ENCODE assay signal across 21 cellular contexts in the genomic region with DNA sequence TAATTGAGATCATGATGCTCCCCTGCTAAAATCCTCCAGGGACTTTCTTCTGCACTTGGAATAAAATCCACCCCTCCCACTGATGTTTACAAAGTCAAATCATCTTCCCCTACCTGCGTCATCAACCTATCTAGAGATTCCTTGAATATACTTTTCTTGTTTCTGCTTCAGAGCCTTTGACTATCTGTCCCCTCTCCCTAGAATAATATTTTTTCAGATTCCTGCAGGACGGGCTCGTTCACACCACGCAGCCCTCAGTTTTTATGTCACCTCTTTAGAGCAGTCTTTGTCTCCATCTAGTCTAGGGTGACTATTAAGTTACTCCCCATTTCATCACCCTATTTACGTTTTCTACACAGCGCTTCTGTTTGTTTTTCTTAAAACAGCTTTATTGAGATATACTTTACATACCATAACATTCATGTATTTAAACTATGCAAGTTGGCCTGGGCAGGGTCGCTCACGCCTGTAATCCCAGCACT.
"Had no signal": no experiment of that assay in that cellular context is flagged by ENCODE, and none has a peak within 500 bp of the region (broad histone marks: within the 10 kb centered on the region; RNA-seq: fewer than 3 reads in every experiment).

No MANE protein-coding gene starts in this region.

- ATAC-seq: activated CD4-positive, alpha-beta T cell treated with anti-CD3 and anti-CD28 coated beads for 36 hours; activated naive CD8-positive, alpha-beta T cell treated with anti-CD3 and anti-CD28 coated beads, Interleukin-2, amount 50 U/mL, for 24 hours; heart right ventricle; left cardiac atrium; naive thymus-derived CD4-positive, alpha-beta T cell; stimulated activated naive CD8-positive, alpha-beta T cell treated with anti-CD3 and anti-CD28 coated beads, Interleukin-15, Interleukin-2, amounts not matched to agents 100 U/mL and 50 U/mL, for 24 hours; T-helper 17 cell had no signal

- H3K4me1 ChIP-seq: prostate gland, tibial artery had no signal

- H3K27ac ChIP-seq: cardiac muscle cell, epithelial cell of prostate, heart right ventricle, ovary, prostate gland, tibial artery had no signal

- H3K9me3 ChIP-seq: heart right ventricle, ovary, prostate gland, tibial artery had no signal

- H3K4me3 ChIP-seq: cardiac muscle cell, heart right ventricle, lung, ovary, prostate gland, tibial artery had no signal

- H3K27me3 ChIP-seq: cardiac muscle cell, heart right ventricle, ovary, tibial artery had no signal

- DNase-seq: activated B cell treated with CpG ODN at 0.5 μM for 24 hours; activated CD4-positive, alpha-beta T cell treated with anti-CD3 and anti-CD28 coated beads for 36 hours; activated CD4-positive, alpha-beta T cell treated with anti-CD3 and anti-CD28 coated beads, Interleukin-2, amount 50 U/mL, for 4 hours; activated CD8-positive, alpha-beta memory T cell treated with anti-CD3 and anti-CD28 coated beads for 24 hours; activated CD8-positive, alpha-beta memory T cell treated with anti-CD3 and anti-CD28 coated beads, Interleukin-2, amount 50 U/mL, for 4 hours; activated naive CD4-positive, alpha-beta T cell treated with anti-CD3 and anti-CD28 coated beads for 36 hours; activated naive CD8-positive, alpha-beta T cell treated with anti-CD3 and anti-CD28 coated beads, Interleukin-2, amount 50 U/mL, for 24 hours; activated T-cell treated with anti-CD3 and anti-CD28 coated beads, Interleukin-2, amount 50 U/mL, for 24 hours; heart right ventricle; islet precursor cell; left cardiac atrium; naive thymus-derived CD4-positive, alpha-beta T cell; ovary; stimulated activated CD4-positive, alpha-beta T cell treated with anti-CD3 and anti-CD28 coated beads, Interleukin-4, amount 100 ng/mL, for 24 hours; stimulated activated naive CD8-positive, alpha-beta T cell treated with anti-CD3 and anti-CD28 coated beads, Interleukin-15, Interleukin-2, amounts not matched to agents 100 U/mL and 50 U/mL, for 24 hours; T-helper 17 cell; tibial artery had no signal

- H3K36me3 ChIP-seq: cardiac muscle cell, heart right ventricle, ovary, prostate gland, tibial artery had no signal
